Comparison of ENCODE assay signal across 8 cellular contexts in the genomic region with DNA sequence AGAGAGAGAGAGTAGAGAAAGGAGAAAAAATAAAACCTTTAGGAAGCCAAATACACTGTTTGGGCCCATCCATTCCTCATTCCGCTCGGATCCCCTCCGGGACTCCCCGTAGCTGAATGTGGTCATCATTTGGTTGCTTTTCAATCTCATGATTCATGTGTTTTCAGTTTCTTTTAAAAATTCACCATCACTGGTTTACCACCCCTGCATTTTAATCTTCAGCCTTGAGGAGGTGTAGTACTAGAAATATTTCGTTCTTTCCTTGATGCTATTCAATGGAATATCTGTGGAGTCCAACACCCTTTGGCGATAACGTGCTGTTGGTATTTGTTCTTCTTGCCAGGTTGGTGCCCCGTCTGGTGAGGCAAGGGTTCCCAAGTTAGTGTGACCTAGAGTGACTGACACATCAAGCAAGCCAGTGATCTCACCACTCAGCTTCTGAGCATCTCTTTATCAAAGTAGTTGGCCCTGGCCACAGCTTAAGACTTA.
A peak's percentile ranks its signal among the peaks of the same experiment; 100 is the strongest.
DNase-seq lines count a peak whose midpoint lies in the region; ATAC-seq and TF ChIP-seq lines count a peak whose summit lies in the region.

No MANE protein-coding gene starts in this region.

- peaks cover 2% of the 10 kb centered on the region for H3K27me3 ChIP-seq in foreskin keratinocyte

- peak; percentile 60 for DNase-seq in activated naive CD4-positive, alpha-beta T cell treated with Interleukin-2 at 50 U/mL for 16 hours
- DNase-seq in activated naive CD4-positive, alpha-beta T cell (lab: John Stamatoyannopoulos, UW): no peak
- peak; percentile 46 for DNase-seq in activated naive CD4-positive, alpha-beta T cell treated with anti-CD3 and anti-CD28 coated beads, Interleukin-2, amount 10 ng/mL, durations not matched to agents 7 days and 5 days
- DNase-seq in sciatic nerve (ENCODE audit: low spot score): no peak
- DNase-seq in foreskin keratinocyte: no peak
- no peak for DNase-seq in COR-L47 (lab: John Stamatoyannopoulos, UW)
- no peak for DNase-seq in posterior vena cava (ENCODE audit: low spot score)

- peaks cover 4% of the 10 kb centered on the region for H3K9me3 Mint-ChIP-seq in activated naive CD4-positive, alpha-beta T cell treated with anti-CD3 and anti-CD28 coated beads, Interleukin-2, amount 10 ng/mL, durations not matched to agents 7 days and 5 days

- H3K27me3 Mint-ChIP-seq in activated naive CD4-positive, alpha-beta T cell treated with anti-CD3 and anti-CD28 coated beads, Interleukin-2, amount 10 ng/mL, durations not matched to agents 7 days and 5 days: no peaks in the 10 kb centered on the region

- peaks cover 63% of the 10 kb centered on the region for H3K4me1 Mint-ChIP-seq in activated naive CD4-positive, alpha-beta T cell treated with anti-CD3 and anti-CD28 coated beads, Interleukin-2, amount 10 ng/mL, durations not matched to agents 7 days and 5 days

- ATAC-seq in HG03432 (IDR thresholded peaks at IDR 0.05; ENCODE audit: unreplicated experiment): peak; percentile 39
- ATAC-seq in sciatic nerve: peak; percentile 79
- ATAC-seq in foreskin keratinocyte: no peak

- peaks cover 4% of the 10 kb centered on the region for H3K4me1 ChIP-seq in foreskin keratinocyte

- CTCF ChIA-PET in activated naive CD4-positive, alpha-beta T cell treated with anti-CD3 and anti-CD28 coated beads, Interleukin-2, amount 10 ng/mL, durations not matched to agents 7 days and 5 days (lab: Charles Lee): interaction anchor here (0.8 to 1.4 kb wide), 7 partner anchors 16 to 324 kb away, joined by 3 to 4 read pairs (median 4); no protein-coding TSS in a partner anchor

- peaks cover 48% of the 10 kb centered on the region for H3K36me3 Mint-ChIP-seq in activated naive CD4-positive, alpha-beta T cell treated with anti-CD3 and anti-CD28 coated beads, Interleukin-2, amount 10 ng/mL, durations not matched to agents 7 days and 5 days

- H3K4me3 Mint-ChIP-seq in activated naive CD4-positive, alpha-beta T cell treated with anti-CD3 and anti-CD28 coated beads, Interleukin-2, amount 10 ng/mL, durations not matched to agents 7 days and 5 days: peak overlapping the region; percentile 71

- peak overlapping the region; percentile 98 for H3K27ac Mint-ChIP-seq in activated naive CD4-positive, alpha-beta T cell treated with anti-CD3 and anti-CD28 coated beads, Interleukin-2, amount 10 ng/mL, durations not matched to agents 7 days and 5 days

- TF ChIP-seq CTCF in foreskin keratinocyte (conservative IDR thresholded peaks at IDR 0.05): no peak

- H3K27ac ChIP-seq in foreskin keratinocyte: no peak overlapping the region

- intact Hi-C loops in sciatic nerve (cut with DNase I) (no loop called here), posterior vena cava (cut with DNase I) (no loop called here)

Comparison
In these comparisons a context has a peak if more than half of its experiments do, and no peak if none do; other contexts are left out.
1. DNase-seq: peak in activated naive CD4-positive, alpha-beta T cell treated with Interleukin-2 at 50 U/mL for 16 hours (single experiment) and activated naive CD4-positive, alpha-beta T cell treated with anti-CD3 and anti-CD28 coated beads, Interleukin-2, amount 10 ng/mL, durations not matched to agents 7 days and 5 days (single experiment); none in activated naive CD4-positive, alpha-beta T cell (0 of 4), sciatic nerve (single experiment), foreskin keratinocyte (0 of 2), COR-L47 (single experiment) and posterior vena cava (single experiment).